Comparison of ENCODE assay signal across 19 cellular contexts in genomic region chr2:71526131-71526530, GRCh38.
"Had no signal": no experiment of that assay in that cellular context is flagged by ENCODE, and none has a peak within 500 bp of the region (broad histone marks: within the 10 kb centered on the region; RNA-seq: fewer than 3 reads in every experiment).

No MANE protein-coding gene starts in this region.

- DNase-seq: cortex of kidney; effector memory CD8-positive, alpha-beta T cell; foreskin fibroblast; head of caudate nucleus; kidney; mesenchymal stem cell; midbrain; naive thymus-derived CD4-positive, alpha-beta T cell; nucleus accumbens; psoas muscle; right cardiac atrium; stimulated activated CD4-positive, alpha-beta T cell treated with anti-CD3 and anti-CD28 coated beads, Interleukin-4, amount 100 ng/mL, for 4 hours; stimulated activated naive CD8-positive, alpha-beta T cell treated with anti-CD3 and anti-CD28 coated beads, Interleukin-15, Interleukin-2, amounts not matched to agents 100 U/mL and 50 U/mL, for 24 hours; substantia nigra; testis had no signal

- ATAC-seq: effector memory CD8-positive, alpha-beta T cell; esophagus mucosa; gastrocnemius medialis; left lobe of liver; naive thymus-derived CD4-positive, alpha-beta T cell; psoas muscle; right cardiac atrium; stimulated activated memory B cell treated with anti-CD40 and anti-IgM and Interleukin-4, amounts not matched to agents 10 μg/mL and 1 μg/mL and 100 μg/mL, for 72 hours; stimulated activated naive CD8-positive, alpha-beta T cell treated with anti-CD3 and anti-CD28 coated beads, Interleukin-15, Interleukin-2, amounts not matched to agents 100 U/mL and 50 U/mL, for 24 hours had no signal
